ENCODE assay signal across 17 cellular contexts in genomic region chr10:78961760-78962159, GRCh38.
DNase-seq lines count a peak whose midpoint lies in the region; TF ChIP-seq lines count a peak whose summit lies in the region.
"Had no signal": no experiment of that assay in that cellular context is flagged by ENCODE, and none has a peak within 500 bp of the region (broad histone marks: within the 10 kb centered on the region; RNA-seq: fewer than 3 reads in every experiment).

No MANE protein-coding gene starts in this region.

- H3K36me3 Mint-ChIP-seq in activated naive CD4-positive, alpha-beta T cell treated with anti-CD3 and anti-CD28 coated beads for 36 hours (ENCODE audit: low read depth): no peaks in the 10 kb centered on the region
- no peaks in the 10 kb centered on the region for H3K36me3 Mint-ChIP-seq in activated naive CD4-positive, alpha-beta T cell treated with anti-CD3 and anti-CD28 coated beads, Interleukin-2, amount 10 ng/mL, durations not matched to agents 7 days and 5 days
- H3K36me3 Mint-ChIP-seq: CD4-positive, alpha-beta memory T cell had no signal

- H3K36me3 ChIP-seq in esophagus muscularis mucosa (no peaks in the 10 kb centered on the region), sigmoid colon (no peaks in the 10 kb centered on the region)
- H3K36me3 ChIP-seq: BLaER1 treated with 17β-estradiol and CSF1 and Interleukin-3, amounts not matched to agents 10 nM and 100 nM had no signal

- H3K4me3 Mint-ChIP-seq in activated naive CD4-positive, alpha-beta T cell treated with anti-CD3 and anti-CD28 coated beads for 36 hours: no peak overlapping the region
- H3K4me3 Mint-ChIP-seq in activated naive CD4-positive, alpha-beta T cell treated with anti-CD3 and anti-CD28 coated beads, Interleukin-2, amount 10 ng/mL, durations not matched to agents 7 days and 5 days: no peak overlapping the region
- H3K4me3 Mint-ChIP-seq: CD4-positive, alpha-beta memory T cell had no signal

- H3K9me3 ChIP-seq in esophagus muscularis mucosa (no peaks in the 10 kb centered on the region), sigmoid colon (no peaks in the 10 kb centered on the region)
- H3K9me3 ChIP-seq: BLaER1 treated with 17β-estradiol and CSF1 and Interleukin-3, amounts not matched to agents 10 nM and 100 nM; Caco-2 had no signal

- TF ChIP-seq EP300 in esophagus muscularis mucosa (IDR thresholded peaks at IDR 0.05) (no peak), sigmoid colon (IDR thresholded peaks at IDR 0.05) (no peak)

- POLR2A ChIA-PET in RWPE1 (lab: Yijun Ruan, JAX; ENCODE audit: low non-redundant PET): no interaction called here

- H3K27ac Mint-ChIP-seq in activated naive CD4-positive, alpha-beta T cell treated with anti-CD3 and anti-CD28 coated beads for 36 hours: no peak overlapping the region
- no peak overlapping the region for H3K27ac Mint-ChIP-seq in activated naive CD4-positive, alpha-beta T cell treated with anti-CD3 and anti-CD28 coated beads, Interleukin-2, amount 10 ng/mL, durations not matched to agents 7 days and 5 days
- H3K27ac Mint-ChIP-seq: CD4-positive, alpha-beta memory T cell had no signal

- CTCF ChIA-PET in RWPE1 (lab: Yijun Ruan, JAX): interaction anchor here (0.9 to 1.1 kb wide), 2 partner anchors 11 to 105 kb away, joined by 3 to 4 read pairs; no protein-coding TSS in a partner anchor
- CTCF ChIA-PET in activated naive CD4-positive, alpha-beta T cell treated with anti-CD3 and anti-CD28 coated beads for 36 hours (lab: Charles Lee): interaction anchor here (1.0 kb wide), 1 partner anchor 12 kb away, joined by 3 read pairs; no protein-coding TSS in a partner anchor
- CTCF ChIA-PET in activated naive CD4-positive, alpha-beta T cell treated with anti-CD3 and anti-CD28 coated beads, Interleukin-2, amount 10 ng/mL, durations not matched to agents 7 days and 5 days (lab: Charles Lee): interaction anchor here (0.9 kb wide), 1 partner anchor 13 kb away, joined by 3 read pairs; no protein-coding TSS in a partner anchor

- intact Hi-C loops in esophagus muscularis mucosa (cut with DNase I) (no loop called here), sigmoid colon (cut with DNase I) (no loop called here)
- intact Hi-C loops in activated naive CD4-positive, alpha-beta T cell treated with anti-CD3 and anti-CD28 coated beads for 36 hours (cut with micrococcal nuclease): no loop called here

- H3K27me3 Mint-ChIP-seq in activated naive CD4-positive, alpha-beta T cell treated with anti-CD3 and anti-CD28 coated beads for 36 hours (ENCODE audit: low read depth): no peaks in the 10 kb centered on the region
- peaks cover 15% of the 10 kb centered on the region for H3K27me3 Mint-ChIP-seq in activated naive CD4-positive, alpha-beta T cell treated with anti-CD3 and anti-CD28 coated beads, Interleukin-2, amount 10 ng/mL, durations not matched to agents 7 days and 5 days
- H3K27me3 Mint-ChIP-seq: CD4-positive, alpha-beta memory T cell had no signal

- H3K4me1 Mint-ChIP-seq in activated naive CD4-positive, alpha-beta T cell treated with anti-CD3 and anti-CD28 coated beads for 36 hours (ENCODE audit: low read depth): no peaks in the 10 kb centered on the region
- no peaks in the 10 kb centered on the region for H3K4me1 Mint-ChIP-seq in activated naive CD4-positive, alpha-beta T cell treated with anti-CD3 and anti-CD28 coated beads, Interleukin-2, amount 10 ng/mL, durations not matched to agents 7 days and 5 days

- no peaks in the 10 kb centered on the region for H3K27me3 ChIP-seq in esophagus muscularis mucosa
- no peaks in the 10 kb centered on the region for H3K27me3 ChIP-seq in sigmoid colon

- no peak overlapping the region for H3K4me3 ChIP-seq in esophagus muscularis mucosa
- no peak overlapping the region for H3K4me3 ChIP-seq in sigmoid colon
- H3K4me3 ChIP-seq: BLaER1 treated with 17β-estradiol and CSF1 and Interleukin-3, amounts not matched to agents 10 nM and 100 nM had no signal

- H3K9me3 Mint-ChIP-seq in activated naive CD4-positive, alpha-beta T cell treated with anti-CD3 and anti-CD28 coated beads for 36 hours: no peaks in the 10 kb centered on the region
- H3K9me3 Mint-ChIP-seq in activated naive CD4-positive, alpha-beta T cell treated with anti-CD3 and anti-CD28 coated beads, Interleukin-2, amount 10 ng/mL, durations not matched to agents 7 days and 5 days: no peaks in the 10 kb centered on the region
- H3K9me3 Mint-ChIP-seq: CD4-positive, alpha-beta memory T cell had no signal

- no peak for TF ChIP-seq CTCF in RWPE1 (conservative IDR thresholded peaks at IDR 0.05; ENCODE audit: low read depth)
- no peak for TF ChIP-seq CTCF in esophagus muscularis mucosa (IDR thresholded peaks at IDR 0.05)
- no peak for TF ChIP-seq CTCF in sigmoid colon (IDR thresholded peaks at IDR 0.05)

- H3K4me1 ChIP-seq in esophagus muscularis mucosa (peaks cover 33 to 54% (median 43%) of the 10 kb centered on the region in 4 donors), sigmoid colon (peaks cover 0 to 49% (median 40%) of the 10 kb centered on the region in 4 donors)

- TF ChIP-seq POLR2A in esophagus muscularis mucosa (IDR thresholded peaks at IDR 0.05; ENCODE audit: low read depth): no peak
- TF ChIP-seq POLR2A in sigmoid colon (IDR thresholded peaks at IDR 0.05): no peak

- H3K27ac ChIP-seq in RWPE1: peak overlapping the region; percentile 80
- H3K27ac ChIP-seq in esophagus muscularis mucosa (replicated peaks in 1 of 4): peak overlapping the region in 3 of 4 donors; percentile 68 to 73 (median 70)
- H3K27ac ChIP-seq in sigmoid colon: peak overlapping the region in 3 of 4 donors; percentile 73 to 76 (median 73)
- H3K27ac ChIP-seq: BLaER1 treated with 17β-estradiol and CSF1 and Interleukin-3, amounts not matched to agents 10 nM and 100 nM had no signal

- DNase-seq in ELF-1 (ENCODE audit: low read depth, low spot score) (peak; percentile 36), RWPE1 (ENCODE audit: low spot score) (no peak), esophagus muscularis mucosa (ENCODE audit: extremely low spot score) (no peak), sigmoid colon (no peak), occipital lobe (lab: John Stamatoyannopoulos, UW) (no peak)
- no peak for DNase-seq in activated naive CD4-positive, alpha-beta T cell treated with anti-CD3 and anti-CD28 coated beads for 36 hours
- DNase-seq in activated naive CD4-positive, alpha-beta T cell treated with anti-CD3 and anti-CD28 coated beads, Interleukin-2, amount 10 ng/mL, durations not matched to agents 7 days and 5 days: no peak
- DNase-seq: 8988T; Caco-2; CD4-positive, alpha-beta memory T cell; DND-41; KG1; NCI-H1092 treated with DMSO at 0.1 percent for 48 hours; NCI-H1436 treated with DMSO at 0.1 percent for 48 hours; NCI-H1930; NK-92 treated with Interleukin-12 subunit alpha and Interleukin-12 subunit beta, amount 100 ng/mL, for 24 hours had no signal

- WGBS in esophagus muscularis mucosa: 90% methylated on average over 4 of the region's 4 CpGs
- WGBS in sigmoid colon, 2 donors: 87 to 88% methylated on average over 4 of the region's 4 CpGs
